8 cellular contexts compared by ENCODE assay signal in the genomic region with DNA sequence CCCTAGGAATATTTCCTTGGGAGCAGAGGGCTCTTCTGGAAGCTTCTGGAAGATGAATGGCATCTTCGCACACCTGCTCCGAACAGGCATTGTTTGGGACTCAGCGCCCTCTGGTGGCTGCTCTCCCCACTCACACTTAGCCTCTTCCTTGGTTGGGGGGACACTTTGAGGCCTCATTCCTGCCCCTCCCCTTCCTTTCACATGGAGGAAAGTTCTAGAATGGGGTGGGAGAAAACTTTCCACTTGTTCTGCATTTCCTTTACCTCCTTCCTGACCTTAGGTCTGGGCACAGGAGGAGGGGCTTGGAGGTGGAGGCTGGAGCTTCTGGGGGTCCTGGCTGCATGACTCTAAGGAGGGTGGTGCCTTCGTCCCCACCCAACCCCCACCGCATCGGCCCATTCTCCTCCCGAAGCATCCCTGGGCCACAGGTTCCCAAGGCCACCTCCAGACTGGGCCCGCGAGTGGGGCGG. TPM values are rescaled to one million over a fixed set of nuclear protein-coding genes. Genes with fewer than 3 reads are reported as not detected.
A peak's percentile ranks its signal among the peaks of the same experiment; 100 is the strongest.
DNase-seq lines count a peak whose midpoint lies in the region; ATAC-seq and TF ChIP-seq lines count a peak whose summit lies in the region.

No MANE protein-coding gene starts in this region.

- H3K27ac Mint-ChIP-seq in T-helper 17 cell = no peak overlapping the region

- ATAC-seq in T-helper 17 cell = no peak

- no peak overlapping the region for H2AFZ ChIP-seq in mammary epithelial cell (ENCODE audit: low read depth, low read length)

- no peak overlapping the region for H3K4me3 ChIP-seq in A673 (ENCODE audit: low read depth, low read length, poor library complexity, severe bottlenecking)
- H3K4me3 ChIP-seq in mammary epithelial cell (replicated peaks in 1 of 3; ENCODE audit: insufficient read depth in 1 of 3, low read depth in 2 of 3, low read length in 3 of 3) = no peak overlapping the region

- H3K9me3 ChIP-seq in A673 (ENCODE audit: low read depth, low read length, poor library complexity, severe bottlenecking) (no peaks in the 10 kb centered on the region), T-helper 17 cell (ENCODE audit: control insufficient read depth, low read length, poor library complexity, severe bottlenecking) (no peaks in the 10 kb centered on the region), mammary epithelial cell (replicated peaks; ENCODE audit: insufficient read depth, low read length) (no peaks in the 10 kb centered on the region)

- in situ Hi-C loops in mammary epithelial cell (cut with MboI; ENCODE audit: low sequenced_read_pairs in 2 of 2) = loop anchor here in 1 of 2 donors (10.0 kb wide), 1 partner anchor 327 kb away; no protein-coding TSS in a partner anchor

- TF ChIP-seq CTCF in A673 (conservative IDR thresholded peaks at IDR 0.05; ENCODE audit: low read depth, low read length) (peak; percentile 94), GM12873 (IDR thresholded peaks at IDR 0.05; ENCODE audit: insufficient read depth, low read depth, low read length, missing control alignments) (peak; percentile 95), mammary epithelial cell (conservative IDR thresholded peaks at IDR 0.05 in 1 of 2, IDR thresholded peaks at IDR 0.05 in 1 of 2; ENCODE audit: extremely low read depth in 1 of 2, insufficient read depth in 1 of 2, low read depth in 1 of 2, low read length in 2 of 2) (peak; percentile 79 to 90)

- no peak overlapping the region for H3K4me2 ChIP-seq in mammary epithelial cell (ENCODE audit: insufficient read depth, low read depth, low read length)

- POLR2A ChIA-PET in A673 (lab: Charles Lee; ENCODE audit: low non-redundant PET) = interaction anchor here (0.5 kb wide), 1 partner anchor 22 kb away, joined by 5 read pairs; no protein-coding TSS in a partner anchor

- no peak overlapping the region for H3K4me3 Mint-ChIP-seq in T-helper 17 cell

- no peaks in the 10 kb centered on the region for H3K36me3 ChIP-seq in A673 (ENCODE audit: insufficient read depth, low read length, poor library complexity, severe bottlenecking)
- H3K36me3 ChIP-seq in mammary epithelial cell (ENCODE audit: insufficient read depth, low read length) = no peaks in the 10 kb centered on the region

- H3K4me1 Mint-ChIP-seq in T-helper 17 cell = peaks cover 4% of the 10 kb centered on the region

- H3K27me3 ChIP-seq in A673 (replicated peaks; ENCODE audit: insufficient read depth, low read depth, low read length, poor library complexity) (peaks cover 12% of the 10 kb centered on the region), mammary epithelial cell (ENCODE audit: insufficient read depth, low read length) (no peaks in the 10 kb centered on the region)

- DNase-seq in A673 (ENCODE audit: low spot score) (peak; percentile 50), HuH-7 (ENCODE audit: low spot score) (peak; percentile 62), T-helper 17 cell (peak; percentile 22 to 40 (median 33)), mammary epithelial cell (no peak), left kidney (ENCODE audit: low read depth, low spot score) (peak; percentile 70), T1000 (lab: John Stamatoyannopoulos, UW) (no peak)
- peak; percentile 5 for DNase-seq in stimulated activated CD8-positive, alpha-beta memory T cell treated with anti-CD3 and anti-CD28 coated beads, Interleukin-15, amount 100 ng/mL, for 1 hour (ENCODE audit: low read depth)

- H3K27ac ChIP-seq in A673 (ENCODE audit: low read depth, low read length, poor library complexity, severe bottlenecking) = no peak overlapping the region
- no peak overlapping the region for H3K27ac ChIP-seq in mammary epithelial cell (ENCODE audit: insufficient read depth, low read depth, low read length)

- intact Hi-C loops in A673 (cut with micrococcal nuclease; ENCODE audit: unreplicated experiment) (loop anchor here (1.0 to 10.0 kb wide), 3 partner anchors 325 to 750 kb away; no protein-coding TSS in a partner anchor), mammary epithelial cell (cut with micrococcal nuclease) (loop anchor here (1.0 to 10.0 kb wide), 4 partner anchors 38 to 325 kb away; no protein-coding TSS in a partner anchor)

- no peaks in the 10 kb centered on the region for H3K36me3 Mint-ChIP-seq in T-helper 17 cell (ENCODE audit: low read depth)

- H3K4me1 ChIP-seq in A673 (ENCODE audit: insufficient read depth, low read length, poor library complexity, severe bottlenecking) = no peaks in the 10 kb centered on the region
- H3K4me1 ChIP-seq in mammary epithelial cell (ENCODE audit: insufficient read depth, low read length) = no peaks in the 10 kb centered on the region

- BruUV-seq in A673 (replicated peaks; lab: Mats Ljungman, UMichigan) (no TSS peak), mammary epithelial cell (replicated peaks; lab: Mats Ljungman, UMichigan) (no TSS peak)

- CTCF ChIA-PET in A673 (lab: Charles Lee) = interaction anchor here (0.6 to 1.6 kb wide), 4 partner anchors 79 to 324 kb away, joined by 3 read pairs; a partner anchor contains a TSS
- CTCF ChIA-PET in mammary epithelial cell (lab: Charles Lee; ENCODE audit: low non-redundant PET) = interaction anchor here (0.6 to 0.7 kb wide), 2 partner anchors 13 to 318 kb away, joined by 3 read pairs; no protein-coding TSS in a partner anchor

- WGBS in mammary epithelial cell (ENCODE audit: low coverage, missing lambda C conversion rate) = 64% methylated on average over 5 of the region's 10 CpGs

- H4K20me1 ChIP-seq in mammary epithelial cell (ENCODE audit: insufficient read depth, low read length) = no peaks in the 10 kb centered on the region

- dilution Hi-C loops in mammary epithelial cell (cut with HindIII; ENCODE audit: low sequenced_read_pairs) = loop anchor here (25.0 kb wide), 1 partner anchor 325 kb away; a partner anchor contains a TSS

- H3K27me3 Mint-ChIP-seq in T-helper 17 cell = peaks cover 79% of the 10 kb centered on the region

- no peak overlapping the region for H3K9ac ChIP-seq in mammary epithelial cell (ENCODE audit: insufficient read depth, low read length)

- H3K79me2 ChIP-seq in mammary epithelial cell (ENCODE audit: insufficient read depth, low read length) = no peaks in the 10 kb centered on the region

RNA-seq across cellular contexts. Expression of a gene that starts 19.3 kb away (rescaled TPM):
- total RNA-seq in A673 (2021) (not detected in 2 replicates), T-helper 17 cell (not detected), mammary epithelial cell (not detected)
- not detected for polyA plus RNA-seq in mammary epithelial cell
- not detected for polyA minus RNA-seq in mammary epithelial cell

Comparison
In these comparisons a context has a peak if more than half of its experiments do, and no peak if none do; other contexts are left out.
1. DNase-seq: peak in A673 (single experiment), HuH-7 (single experiment), T-helper 17 cell (3 of 3), left kidney (single experiment) and stimulated activated CD8-positive, alpha-beta memory T cell treated with anti-CD3 and anti-CD28 coated beads, Interleukin-15, amount 100 ng/mL, for 1 hour (single experiment); none in mammary epithelial cell (single experiment) and T1000 (single experiment).
2. Peak in every context shown above with its lines, with median percentiles within 50 percentile points of each other: CTCF ChIP-seq.